In genomic region chr2:140187086-140187485, GRCh38 we compare ENCODE assay signal across 7 cellular contexts.
"Had no signal": no experiment of that assay in that cellular context is flagged by ENCODE, and none has a peak within 500 bp of the region (broad histone marks: within the 10 kb centered on the region; RNA-seq: fewer than 3 reads in every experiment).

No MANE protein-coding gene starts in this region.

- H3K4me3 ChIP-seq: GM12878 had no signal

- DNase-seq: GDM1, GF-D8 had no signal

- FAIRE-seq: G401.6, GM12878, GM12891, GM12892, GM18507 had no signal

- ATAC-seq: GM12878 had no signal
